ENCODE assay signal across 10 cellular contexts in genomic region chr7:29883462-29884398, GRCh38.
DNase-seq lines count a peak whose midpoint lies in the region; ATAC-seq, FAIRE-seq and TF ChIP-seq lines count a peak whose summit lies in the region.
"Had no signal": no experiment of that assay in that cellular context is flagged by ENCODE, and none has a peak within 500 bp of the region (broad histone marks: within the 10 kb centered on the region; RNA-seq: fewer than 3 reads in every experiment).

No MANE protein-coding gene starts in this region.

- H3K79me2 ChIP-seq in neural progenitor cell (ENCODE audit: low read depth): no peaks in the 10 kb centered on the region

- no peak overlapping the region for H3K27ac ChIP-seq in CD4-positive, alpha-beta T cell (ENCODE audit: low read depth, low read length)
- H3K27ac ChIP-seq in neural progenitor cell: no peak overlapping the region
- H3K27ac ChIP-seq in kidney (ENCODE audit: low read depth in 2 of 2, low read length in 2 of 2): no peak overlapping the region

- CTCF ChIA-PET in CD4-positive, alpha-beta T cell (lab: Charles Lee): no interaction called here

- H3K4me1 Mint-ChIP-seq in CD4-positive, alpha-beta T cell (ENCODE audit: low read depth): peaks cover 16% of the 10 kb centered on the region
- peaks cover 15% of the 10 kb centered on the region for H3K4me1 Mint-ChIP-seq in neural progenitor cell

- H3K27me3 Mint-ChIP-seq in CD4-positive, alpha-beta T cell: peaks cover 15% of the 10 kb centered on the region
- H3K27me3 Mint-ChIP-seq in neural progenitor cell (ENCODE audit: insufficient read depth, low read depth): peaks cover 14% of the 10 kb centered on the region

- intact Hi-C loops in CD4-positive, alpha-beta T cell (cut with DNase I, micrococcal nuclease): no loop called here
- intact Hi-C loops in kidney (cut with DNase I): no loop called here

- H3K4me2 ChIP-seq in neural progenitor cell: peak overlapping the region; percentile 79

- H3F3A ChIP-seq in neural progenitor cell (ENCODE audit: low read depth): peaks cover 28% of the 10 kb centered on the region

- no peaks in the 10 kb centered on the region for H3K9me3 ChIP-seq in CD4-positive, alpha-beta T cell (ENCODE audit: control insufficient read depth, low read length)
- H3K9me3 ChIP-seq in neural progenitor cell (ENCODE audit: low read depth) (no peaks in the 10 kb centered on the region), kidney (ENCODE audit: control insufficient read depth in 1 of 2, low read length in 2 of 2) (no peaks in the 10 kb centered on the region)

- POLR2A ChIA-PET in CD4-positive, alpha-beta T cell (lab: Charles Lee): no interaction called here

- H3K36me3 Mint-ChIP-seq in CD4-positive, alpha-beta T cell (ENCODE audit: low read depth): no peaks in the 10 kb centered on the region
- no peaks in the 10 kb centered on the region for H3K36me3 Mint-ChIP-seq in neural progenitor cell

- peaks cover 11% of the 10 kb centered on the region for H3K4me1 ChIP-seq in neural progenitor cell
- H3K4me1 ChIP-seq in kidney (ENCODE audit: control insufficient read depth in 1 of 2, insufficient read depth in 1 of 2, low read depth in 1 of 2, low read length in 2 of 2): peaks cover 0 to 2% of the 10 kb centered on the region in 2 donors

- no peak for ATAC-seq in CD4-positive, alpha-beta T cell (ENCODE audit: poor library complexity)
- ATAC-seq in esophagus mucosa: peak; percentile 73

- H3K27ac Mint-ChIP-seq in CD4-positive, alpha-beta T cell: no peak overlapping the region
- H3K27ac Mint-ChIP-seq in neural progenitor cell: no peak overlapping the region

- no peaks in the 10 kb centered on the region for H3K36me3 ChIP-seq in neural progenitor cell
- H3K36me3 ChIP-seq in kidney (ENCODE audit: control insufficient read depth in 1 of 2, insufficient read depth in 2 of 2, low read length in 2 of 2): no peaks in the 10 kb centered on the region

- no peak overlapping the region for H3K9ac ChIP-seq in neural progenitor cell
- no peak overlapping the region for H3K9ac ChIP-seq in kidney (ENCODE audit: low read length in 2 of 2)

- H3K4me3 ChIP-seq in neural progenitor cell: peak overlapping the region; percentile 51
- peak overlapping the region in 1 of 2 donors; percentile 29 for H3K4me3 ChIP-seq in kidney (ENCODE audit: low read length in 2 of 2)

- H3K27me3 ChIP-seq in CD4-positive, alpha-beta T cell (ENCODE audit: control insufficient read depth, insufficient read depth, low read length): no peaks in the 10 kb centered on the region
- H3K27me3 ChIP-seq in neural progenitor cell: peaks cover 14% of the 10 kb centered on the region

- H2AFZ ChIP-seq in neural progenitor cell (replicated peaks): peak overlapping the region; percentile 63

- no peak for TF ChIP-seq CTCF in CD4-positive, alpha-beta T cell (IDR thresholded peaks at IDR 0.05)
- no peak for TF ChIP-seq CTCF in neural progenitor cell (IDR thresholded peaks at IDR 0.05)
- TF ChIP-seq CTCF in kidney (IDR thresholded peaks at IDR 0.05; ENCODE audit: borderline replicate concordance, extremely low read depth, insufficient read depth): no peak

- DNase-seq in CD4-positive, alpha-beta T cell: no peak
- DNase-seq in NCI-H2196 treated with DMSO at 0.1 percent for 48 hours (lab: John Stamatoyannopoulos, UW; ENCODE audit: unreplicated experiment) (peak; percentile 21), neural progenitor cell (ENCODE audit: low spot score) (peak; percentile 78), mesenteric fat pad (ENCODE audit: low spot score) (no peak), kidney (no peak), DMS79 (lab: John Stamatoyannopoulos, UW) (no peak)
- no peak for DNase-seq in activated CD4-positive, alpha-beta T cell treated with anti-CD3 and anti-CD28 coated beads for 4 hours
- DNase-seq: Kasumi-1; stimulated activated CD4-positive, alpha-beta T cell treated with anti-CD3 and anti-CD28 coated beads, Interleukin-2, amount 100 ng/mL, for 48 hours had no signal

- FAIRE-seq in kidney (lab: Jason Lieb, UNC): no peak

- no peaks in the 10 kb centered on the region for H4K20me1 ChIP-seq in neural progenitor cell (ENCODE audit: low read depth)

- H3K9me3 Mint-ChIP-seq in CD4-positive, alpha-beta T cell: no peaks in the 10 kb centered on the region
- no peaks in the 10 kb centered on the region for H3K9me3 Mint-ChIP-seq in neural progenitor cell

- peak overlapping the region; percentile 61 for H3K4me3 Mint-ChIP-seq in CD4-positive, alpha-beta T cell
- H3K4me3 Mint-ChIP-seq in neural progenitor cell: peak overlapping the region; percentile 62

Comparison
In these comparisons a context has a peak if more than half of its experiments do, and no peak if none do; other contexts are left out.
1. DNase-seq: peak in NCI-H2196 treated with DMSO at 0.1 percent for 48 hours (single experiment) and neural progenitor cell (single experiment); none in CD4-positive, alpha-beta T cell (0 of 10), mesenteric fat pad (single experiment), kidney (single experiment), activated CD4-positive, alpha-beta T cell treated with anti-CD3 and anti-CD28 coated beads for 4 hours (0 of 2) and DMS79 (single experiment).